In genomic region chr18:58549814-58550339, GRCh38 we compare ENCODE assay signal across 19 cellular contexts.
DNase-seq lines count a peak whose midpoint lies in the region; TF ChIP-seq lines count a peak whose summit lies in the region.
"Had no signal": no experiment of that assay in that cellular context is flagged by ENCODE, and none has a peak within 500 bp of the region (broad histone marks: within the 10 kb centered on the region; RNA-seq: fewer than 3 reads in every experiment).

No MANE protein-coding gene starts in this region.

- H3K36me3 ChIP-seq in colonic mucosa (no peaks in the 10 kb centered on the region), mucosa of rectum (ENCODE audit: control insufficient read depth in 2 of 2, insufficient read depth in 2 of 2, low read length in 2 of 2) (no peaks in the 10 kb centered on the region)
- no peaks in the 10 kb centered on the region for H3K36me3 ChIP-seq in effector memory CD4-positive, alpha-beta T cell (ENCODE audit: control insufficient read depth, insufficient read depth, low read length)

- H3K4me1 ChIP-seq in colonic mucosa = peaks cover 7% of the 10 kb centered on the region
- peaks cover 11 to 34% of the 10 kb centered on the region in 2 donors for H3K4me1 ChIP-seq in mucosa of rectum (ENCODE audit: control insufficient read depth in 2 of 2, insufficient read depth in 2 of 2, low read length in 2 of 2)
- H3K4me1 ChIP-seq in effector memory CD4-positive, alpha-beta T cell (ENCODE audit: control insufficient read depth, insufficient read depth, low read length, poor library complexity, severe bottlenecking) = no peaks in the 10 kb centered on the region

- H3K9me3 ChIP-seq in colonic mucosa = no peaks in the 10 kb centered on the region
- H3K9me3 ChIP-seq in mucosa of rectum (ENCODE audit: control insufficient read depth in 2 of 2, low read length in 2 of 2) = no peaks in the 10 kb centered on the region
- no peaks in the 10 kb centered on the region for H3K9me3 ChIP-seq in effector memory CD4-positive, alpha-beta T cell (ENCODE audit: control insufficient read depth, low read length)

- H3K27me3 ChIP-seq in colonic mucosa (no peaks in the 10 kb centered on the region), mucosa of rectum (ENCODE audit: control insufficient read depth in 2 of 2, insufficient read depth in 2 of 2, low read length in 2 of 2) (no peaks in the 10 kb centered on the region)
- H3K27me3 ChIP-seq in effector memory CD4-positive, alpha-beta T cell (replicated peaks; ENCODE audit: control insufficient read depth, insufficient read depth, low read length, poor library complexity, severe bottlenecking) = no peaks in the 10 kb centered on the region

- DNase-seq in HuH-7.5 (ENCODE audit: low spot score) (peak; percentile 33), colonic mucosa (peak; percentile 77), T1000 (lab: John Stamatoyannopoulos, UW) (no peak), NCI-H1092 treated with DMSO at 0.1 percent for 48 hours (lab: John Stamatoyannopoulos, UW) (no peak)
- no peak for DNase-seq in effector memory CD4-positive, alpha-beta T cell
- DNase-seq: activated naive CD8-positive, alpha-beta T cell treated with anti-CD3 and anti-CD28 coated beads, Interleukin-2, amount 10 ng/mL, durations not matched to agents 7 days and 5 days; CD8-positive, alpha-beta T cell; DND-41; H7; Kasumi-1; naive thymus-derived CD4-positive, alpha-beta T cell; NCI-H1092; NCI-H510A treated with DMSO at 0.1 percent for 48 hours; RPMI8226; stimulated activated CD4-positive, alpha-beta T cell treated with anti-CD3 and anti-CD28 coated beads, Interleukin-15, amount 100 ng/mL, for 24 hours; substantia nigra had no signal

- TF ChIP-seq CTCF in C4-2B (conservative IDR thresholded peaks at IDR 0.05) = no peak
- no peak for TF ChIP-seq CTCF in colonic mucosa (IDR thresholded peaks at IDR 0.05)

- H3K9ac ChIP-seq in colonic mucosa (ENCODE audit: low read depth in 2 of 2, low read length in 2 of 2) (peak overlapping the region in 1 of 2 donors; percentile 19), mucosa of rectum (ENCODE audit: low read depth in 1 of 2, low read length in 2 of 2) (no peak overlapping the region)

- H3K4me3 ChIP-seq in colonic mucosa (no peak overlapping the region), mucosa of rectum (ENCODE audit: low read length in 2 of 2) (peak overlapping the region; percentile 8 to 26)
- H3K4me3 ChIP-seq in effector memory CD4-positive, alpha-beta T cell (ENCODE audit: insufficient read depth, low read depth, low read length, poor library complexity, severe bottlenecking) = no peak overlapping the region
- H3K4me3 ChIP-seq: lung had no signal

- peak overlapping the region; percentile 98 for H3K27ac ChIP-seq in C4-2B
- H3K27ac ChIP-seq in colonic mucosa = peak overlapping the region; percentile 69
- H3K27ac ChIP-seq in mucosa of rectum (ENCODE audit: low read depth in 2 of 2, low read length in 2 of 2) = peak overlapping the region; percentile 78 to 87
- H3K27ac ChIP-seq in effector memory CD4-positive, alpha-beta T cell (ENCODE audit: insufficient read depth, low read length, poor library complexity, severe bottlenecking) = no peak overlapping the region

- intact Hi-C loops in colonic mucosa (cut with DNase I) = loop anchor here (10.0 kb wide), 1 partner anchor 115 kb away; no protein-coding TSS in a partner anchor

Comparison
In these comparisons a context has a peak if more than half of its experiments do, and no peak if none do; other contexts are left out.
1. DNase-seq: peak in HuH-7.5 (single experiment) and colonic mucosa (single experiment); none in T1000 (single experiment), NCI-H1092 treated with DMSO at 0.1 percent for 48 hours (single experiment) and effector memory CD4-positive, alpha-beta T cell (0 of 3).
2. H3K4me3 ChIP-seq: peak in mucosa of rectum (2 of 2); none in colonic mucosa (single experiment) and effector memory CD4-positive, alpha-beta T cell (single experiment).